ENCODE assay signal across 1 cellular context in genomic region chr13:113021391-113021790, GRCh38.
TF ChIP-seq lines count a peak whose summit lies in the region.

No MANE protein-coding gene starts in this region.

TF ChIP-seq in WTC11, 78 proteins besides CTCF, POLR2A, EP300 and RAD21 (continued from another document):
- TF ChIP-seq AR (CRISPR knock-in tag; IDR thresholded peaks at IDR 0.05), result no peak
- TF ChIP-seq ZNF317 (CRISPR knock-in tag; IDR thresholded peaks at IDR 0.05; ENCODE audit: borderline replicate concordance, low read depth), result no peak
- no peak for TF ChIP-seq IRF1 (CRISPR knock-in tag; IDR thresholded peaks at IDR 0.05)
- no peak for TF ChIP-seq ZNF416 (CRISPR knock-in tag; IDR thresholded peaks at IDR 0.05)
- TF ChIP-seq ESRRA (CRISPR knock-in tag; IDR thresholded peaks at IDR 0.05; ENCODE audit: borderline replicate concordance), result no peak
- TF ChIP-seq NR3C1 (CRISPR knock-in tag; conservative IDR thresholded peaks at IDR 0.05; ENCODE audit: low read depth), result no peak
- no peak for TF ChIP-seq ZNF281 (CRISPR knock-in tag; IDR thresholded peaks at IDR 0.05)
- TF ChIP-seq GABPB1 (CRISPR knock-in tag; IDR thresholded peaks at IDR 0.05), result no peak
- no peak for TF ChIP-seq HMGXB4 (CRISPR knock-in tag; IDR thresholded peaks at IDR 0.05)
- TF ChIP-seq STAT6 (CRISPR knock-in tag; conservative IDR thresholded peaks at IDR 0.05; ENCODE audit: low read depth), result no peak
- TF ChIP-seq SMAD3 (CRISPR knock-in tag; IDR thresholded peaks at IDR 0.05; ENCODE audit: borderline replicate concordance), result no peak
- no peak for TF ChIP-seq PRDM15 (CRISPR knock-in tag; IDR thresholded peaks at IDR 0.05)
- TF ChIP-seq MLX (CRISPR knock-in tag; IDR thresholded peaks at IDR 0.05), result no peak
- TF ChIP-seq CREM (CRISPR knock-in tag; IDR thresholded peaks at IDR 0.05), result no peak
- no peak for TF ChIP-seq PRRX2 (CRISPR knock-in tag; IDR thresholded peaks at IDR 0.05)
